Comparison of ENCODE assay signal across 24 cellular contexts in the genomic region with DNA sequence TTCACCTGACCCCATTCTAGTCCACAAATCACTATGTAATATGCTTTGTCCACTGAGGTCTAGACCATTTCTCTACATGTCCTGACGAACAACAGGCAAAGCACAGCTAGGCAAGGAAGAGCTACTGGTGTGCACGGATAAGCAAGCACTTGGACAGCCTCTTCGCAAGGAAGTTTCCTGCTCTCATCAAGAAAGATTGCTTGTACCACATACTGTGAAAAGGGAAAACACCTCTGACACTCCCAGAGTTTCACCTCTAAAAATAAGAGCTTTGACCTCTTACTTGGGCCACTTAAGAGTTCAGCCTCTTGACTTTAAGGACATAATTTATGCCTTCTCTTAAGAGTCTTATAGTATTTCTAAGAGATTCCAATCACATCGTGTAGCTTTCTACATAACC. TPM values are rescaled to one million over a fixed set of nuclear protein-coding genes. Genes with fewer than 3 reads are reported as not detected.
"Had no signal": no experiment of that assay in that cellular context is flagged by ENCODE, and none has a peak within 500 bp of the region (broad histone marks: within the 10 kb centered on the region; RNA-seq: fewer than 3 reads in every experiment).

No MANE protein-coding gene starts in this region.

- ATAC-seq: effector memory CD8-positive, alpha-beta T cell; left lobe of liver; naive thymus-derived CD4-positive, alpha-beta T cell; sciatic nerve; stimulated activated naive CD8-positive, alpha-beta T cell treated with anti-CD3 and anti-CD28 coated beads, Interleukin-15, amount 100 ng/mL, for 72 hours had no signal

- H3K36me3 ChIP-seq: esophagus squamous epithelium, prostate gland, right atrium auricular region, suprapubic skin, transverse colon, vagina had no signal

- H3K9me3 ChIP-seq: esophagus squamous epithelium, prostate gland, right atrium auricular region, suprapubic skin, transverse colon, vagina had no signal

- H3K9me3 Mint-ChIP-seq: effector memory CD8-positive, alpha-beta T cell; naive thymus-derived CD4-positive, alpha-beta T cell; nephron; stimulated activated naive CD8-positive, alpha-beta T cell treated with anti-CD3 and anti-CD28 coated beads, Interleukin-15, amount 100 ng/mL, for 72 hours had no signal

- DNase-seq: cortex of kidney; effector memory CD8-positive, alpha-beta T cell; erythroblast; esophagus squamous epithelium; head of caudate nucleus; kidney; naive thymus-derived CD4-positive, alpha-beta T cell; nucleus accumbens; stimulated activated CD4-positive, alpha-beta T cell treated with anti-CD3 and anti-CD28 coated beads, Interleukin-12 subunit alpha, Interleukin-12 subunit beta, amount 100 ng/mL, for 4 hours; stimulated activated CD4-positive, alpha-beta T cell treated with anti-CD3 and anti-CD28 coated beads, Interleukin-1b, Interleukin-23, amount 100 ng/mL, for 48 hours; stimulated activated CD4-positive, alpha-beta T cell treated with anti-CD3 and anti-CD28 coated beads, Interleukin-4, amount 100 ng/mL, for 1 hour; stimulated activated CD8-positive, alpha-beta memory T cell treated with anti-CD3 and anti-CD28 coated beads, Interleukin-4, amount 100 ng/mL, for 48 hours; stimulated activated naive CD8-positive, alpha-beta T cell treated with anti-CD3 and anti-CD28 coated beads, Interleukin-15, amount 100 ng/mL, for 72 hours; transverse colon had no signal

- H3K4me1 ChIP-seq: prostate gland, right atrium auricular region, suprapubic skin, transverse colon, vagina had no signal

- H3K27ac ChIP-seq: esophagus squamous epithelium, hepatocyte, prostate gland, right atrium auricular region, suprapubic skin, transverse colon, vagina had no signal

- H3K27ac Mint-ChIP-seq: effector memory CD8-positive, alpha-beta T cell; stimulated activated naive CD8-positive, alpha-beta T cell treated with anti-CD3 and anti-CD28 coated beads, Interleukin-15, amount 100 ng/mL, for 72 hours had no signal

- H3K27me3 ChIP-seq: esophagus squamous epithelium, hepatocyte, right atrium auricular region, suprapubic skin, transverse colon, vagina had no signal

- H3K27me3 Mint-ChIP-seq: effector memory CD8-positive, alpha-beta T cell; naive thymus-derived CD4-positive, alpha-beta T cell; stimulated activated naive CD8-positive, alpha-beta T cell treated with anti-CD3 and anti-CD28 coated beads, Interleukin-15, amount 100 ng/mL, for 72 hours had no signal

- H3K4me3 ChIP-seq: esophagus squamous epithelium, hepatocyte, prostate gland, right atrium auricular region, smooth muscle cell, suprapubic skin, transverse colon, vagina had no signal

- H3K4me3 Mint-ChIP-seq: effector memory CD8-positive, alpha-beta T cell; nephron; stimulated activated naive CD8-positive, alpha-beta T cell treated with anti-CD3 and anti-CD28 coated beads, Interleukin-15, amount 100 ng/mL, for 72 hours had no signal

RNA-seq across cellular contexts. Expression of gene LPAR3, which starts 36.0 kb away (rescaled TPM):
- total RNA-seq: osteocyte had no signal
